10 cellular contexts compared by ENCODE assay signal in genomic region chr3:170429050-170429449, GRCh38. TPM values are rescaled to one million over a fixed set of nuclear protein-coding genes. Genes with fewer than 3 reads are reported as not detected.
DNase-seq lines count a peak whose midpoint lies in the region; ATAC-seq and TF ChIP-seq lines count a peak whose summit lies in the region.
"Had no signal": no experiment of that assay in that cellular context is flagged by ENCODE, and none has a peak within 500 bp of the region (broad histone marks: within the 10 kb centered on the region; RNA-seq: fewer than 3 reads in every experiment).

No MANE protein-coding gene starts in this region.

- intact Hi-C loops in lower lobe of right lung (cut with DNase I) (no loop called here), PC-9 (cut with micrococcal nuclease; ENCODE audit: unreplicated experiment) (loop anchor here (5.0 kb wide), 1 partner anchor 258 kb away; no protein-coding TSS in a partner anchor)

- no peaks in the 10 kb centered on the region for H3K9me3 ChIP-seq in lower lobe of right lung
- H3K9me3 ChIP-seq in PC-9 (ENCODE audit: insufficient read depth, low read depth), result no peaks in the 10 kb centered on the region

- CTCF ChIA-PET in PC-9 (lab: Charles Lee), result no interaction called here

- peaks cover 3% of the 10 kb centered on the region for H3K9me2 ChIP-seq in PC-9 (ENCODE audit: insufficient read depth)

- BruUV-seq in PC-9 (replicated peaks; lab: Mats Ljungman, UMichigan), result no TSS peak

- no peaks in the 10 kb centered on the region for H3K79me2 ChIP-seq in PC-9 (ENCODE audit: low read depth)

- POLR2A ChIA-PET in PC-9 (lab: Charles Lee; ENCODE audit: unreplicated experiment), result interaction anchor here (0.6 kb wide), 1 partner anchor 233 kb away, joined by 7 read pairs; no protein-coding TSS in a partner anchor

- H3K4me3 ChIP-seq in lower lobe of right lung (no peak overlapping the region), PC-9 (no peak overlapping the region)

- no peak overlapping the region for H3K27ac ChIP-seq in lower lobe of right lung
- H3K27ac ChIP-seq in PC-9, result no peak overlapping the region

- H2AFZ ChIP-seq in PC-9, result no peak overlapping the region

- H3K4me2 ChIP-seq in PC-9, result no peak overlapping the region

- TF ChIP-seq CTCF in lower lobe of right lung (IDR thresholded peaks at IDR 0.05), result no peak
- no peak for TF ChIP-seq CTCF in PC-9 (conservative IDR thresholded peaks at IDR 0.05)

- ATAC-seq in GM21390 (IDR thresholded peaks at IDR 0.05; ENCODE audit: unreplicated experiment) (peak; percentile 53), lower lobe of right lung (no peak)

- H3K27me3 ChIP-seq in lower lobe of right lung (ENCODE audit: low read depth) (no peaks in the 10 kb centered on the region), PC-9 (ENCODE audit: insufficient read depth, low read depth) (no peaks in the 10 kb centered on the region)

- H4K20me1 ChIP-seq in PC-9 (ENCODE audit: insufficient read depth), result no peaks in the 10 kb centered on the region

- DNase-seq in EH (ENCODE audit: low read depth), result peak; percentile 71
- DNase-seq in RPMI8226, result peak; percentile 60
- DNase-seq in kidney tubule cell (ENCODE audit: low spot score), result peak; percentile 74
- no peak for DNase-seq in lower lobe of right lung
- DNase-seq in C1 segment of cervical spinal cord (lab: John Stamatoyannopoulos, UW), result no peak
- DNase-seq in NCI-H2171 treated with DMSO at 0.1 percent for 48 hours (lab: John Stamatoyannopoulos, UW), result no peak
- DNase-seq in PC-9, result no peak
- DNase-seq: activated CD4-positive, alpha-beta memory T cell treated with anti-CD3 and anti-CD28 coated beads for 36 hours; dermis blood vessel endothelial cell had no signal

- H3K36me3 ChIP-seq in lower lobe of right lung, result no peaks in the 10 kb centered on the region
- no peaks in the 10 kb centered on the region for H3K36me3 ChIP-seq in PC-9 (ENCODE audit: low read depth)

- H3F3A ChIP-seq in PC-9 (ENCODE audit: insufficient read depth, low read depth), result no peaks in the 10 kb centered on the region

- H3K4me1 ChIP-seq in lower lobe of right lung (no peaks in the 10 kb centered on the region), PC-9 (replicated peaks; ENCODE audit: insufficient read depth) (no peaks in the 10 kb centered on the region)

RNA-seq across cellular contexts. Expression of gene CLDN11, which starts 10.4 kb away (rescaled TPM):
- total RNA-seq in lower lobe of right lung (22.4 TPM), PC-9 (2021) (1.4 and 1.9 TPM in 2 replicates)
- total RNA-seq: activated CD4-positive, alpha-beta memory T cell treated with anti-CD3 and anti-CD28 coated beads for 36 hours had no signal

Comparison
In these comparisons a context has a peak if more than half of its experiments do, and no peak if none do; other contexts are left out.
1. DNase-seq: peak in EH (single experiment), RPMI8226 (single experiment) and kidney tubule cell (single experiment); none in lower lobe of right lung (single experiment), C1 segment of cervical spinal cord (0 of 14), NCI-H2171 treated with DMSO at 0.1 percent for 48 hours (single experiment) and PC-9 (0 of 2).